9 cellular contexts compared by ENCODE assay signal in genomic region chr11:68843052-68843561, GRCh38. TPM values are rescaled to one million over a fixed set of nuclear protein-coding genes. Genes with fewer than 3 reads are reported as not detected.
DNase-seq lines count a peak whose midpoint lies in the region; ATAC-seq, FAIRE-seq and TF ChIP-seq lines count a peak whose summit lies in the region.
"Had no signal": no experiment of that assay in that cellular context is flagged by ENCODE, and none has a peak within 500 bp of the region (broad histone marks: within the 10 kb centered on the region; RNA-seq: fewer than 3 reads in every experiment).

No MANE protein-coding gene starts in this region.

- H3K4me3 ChIP-seq in PC-3 (ENCODE audit: low read length) (no peak overlapping the region; the same call in 1 of the 2 replicates), astrocyte (ENCODE audit: insufficient read depth, low read depth, low read length) (peak overlapping the region; percentile 53), upper lobe of right lung (peak overlapping the region; percentile 94)
- H3K4me3 ChIP-seq: SJSA1 had no signal

- no peaks in the 10 kb centered on the region for H3K9me3 ChIP-seq in PC-3 (ENCODE audit: low read length)
- no peaks in the 10 kb centered on the region for H3K9me3 ChIP-seq in astrocyte (ENCODE audit: insufficient read depth, low read depth, low read length)
- H3K9me3 ChIP-seq in upper lobe of right lung = no peaks in the 10 kb centered on the region
- H3K9me3 ChIP-seq: SJSA1 had no signal

- H2AFZ ChIP-seq in PC-3 (ENCODE audit: low read length) (peak overlapping the region; percentile 91), astrocyte (ENCODE audit: low read depth, low read length) (peak overlapping the region; percentile 68)

- TF ChIP-seq CTCF in PC-3 (conservative IDR thresholded peaks at IDR 0.05; ENCODE audit: low read depth, low read length) = no peak
- no peak for TF ChIP-seq CTCF in astrocyte (IDR thresholded peaks at IDR 0.05; ENCODE audit: insufficient read depth, low read depth, low read length)
- no peak for TF ChIP-seq CTCF in upper lobe of right lung (IDR thresholded peaks at IDR 0.05)

- H3K9ac ChIP-seq in PC-3 (ENCODE audit: low read length) (no peak overlapping the region), astrocyte (ENCODE audit: low read length) (peak overlapping the region; percentile 5)

- no peaks in the 10 kb centered on the region for H3K9me3 Mint-ChIP-seq in astrocyte (ENCODE audit: unreplicated experiment)

- H3F3A ChIP-seq in PC-3 (ENCODE audit: low read length, unreplicated experiment) = peaks cover 12% of the 10 kb centered on the region

- H3K4me2 ChIP-seq in PC-3 (ENCODE audit: low read length) (peak overlapping the region; percentile 84), astrocyte (ENCODE audit: low read length) (peak overlapping the region; percentile 84)

- POLR2A ChIA-PET in PC-3 (lab: Charles Lee; ENCODE audit: unreplicated experiment) = no interaction called here

- no peaks in the 10 kb centered on the region for H3K36me3 Mint-ChIP-seq in astrocyte (ENCODE audit: low read depth, unreplicated experiment)

- no peaks in the 10 kb centered on the region for H3K9me2 ChIP-seq in PC-3 (replicated peaks; ENCODE audit: low read length)

- intact Hi-C loops in PC-3 (cut with micrococcal nuclease) (loop anchor here (5.0 to 10.0 kb wide), 2 partner anchors 59 to 208 kb away; partner anchors contain the start of genes IGHMBP2 and MRPL21), upper lobe of right lung (cut with DNase I) (no loop called here)

- DNase-seq in GM03348 (ENCODE audit: low spot score) (peak; percentile 38), PC-3 (no peak), astrocyte (ENCODE audit: low read depth) (no peak), lung microvascular endothelial cell (ENCODE audit: low read depth in 2 of 2) (peak; percentile 24 to 44), upper lobe of right lung (no peak), OCI-M2 (lab: John Stamatoyannopoulos, UW; ENCODE audit: unreplicated experiment) (no peak), HT-29 (ENCODE audit: low spot score) (no peak), medulla oblongata (ENCODE audit: extremely low spot score) (no peak)

- BruUV-seq in PC-3 (replicated peaks; lab: Mats Ljungman, UMichigan) = no TSS peak

- no peak overlapping the region for H3K27ac ChIP-seq in PC-3 (ENCODE audit: low read length)
- no peak overlapping the region for H3K27ac ChIP-seq in astrocyte (ENCODE audit: low read depth, low read length)
- H3K27ac ChIP-seq in upper lobe of right lung = peak overlapping the region; percentile 33
- H3K27ac ChIP-seq: SJSA1 had no signal

- no peak for FAIRE-seq in astrocyte (lab: Jason Lieb, UNC)

- H3K36me3 ChIP-seq in PC-3 (ENCODE audit: low read depth, low read length) (no peaks in the 10 kb centered on the region), astrocyte (ENCODE audit: insufficient read depth, low read length) (no peaks in the 10 kb centered on the region), upper lobe of right lung (no peaks in the 10 kb centered on the region)

- H4K20me1 ChIP-seq in PC-3 (ENCODE audit: low read length) = no peaks in the 10 kb centered on the region
- H4K20me1 ChIP-seq in astrocyte (ENCODE audit: insufficient read depth, low read length) = peaks cover 6% of the 10 kb centered on the region

- ATAC-seq in PC-3 (no peak), upper lobe of right lung (no peak)

- peaks cover 26% of the 10 kb centered on the region for H3K79me2 ChIP-seq in PC-3 (ENCODE audit: low read length)
- no peaks in the 10 kb centered on the region for H3K79me2 ChIP-seq in astrocyte (ENCODE audit: insufficient read depth, low read length)

- H3K4me1 Mint-ChIP-seq in astrocyte (ENCODE audit: low read depth, unreplicated experiment) = peaks cover 5% of the 10 kb centered on the region

- H3K27me3 Mint-ChIP-seq in astrocyte (ENCODE audit: low read depth, unreplicated experiment) = peaks cover 58% of the 10 kb centered on the region

- no peak overlapping the region for H3K27ac Mint-ChIP-seq in astrocyte (ENCODE audit: unreplicated experiment)

- H3K4me1 ChIP-seq in PC-3 (ENCODE audit: insufficient read depth, low read length) (peaks cover 33% of the 10 kb centered on the region), astrocyte (ENCODE audit: insufficient read depth, low read length) (peaks cover 33% of the 10 kb centered on the region), upper lobe of right lung (peaks cover 38% of the 10 kb centered on the region)

- CTCF ChIA-PET in PC-3 (lab: Charles Lee) = interaction anchor here (0.6 to 1.3 kb wide), 3 partner anchors 18 to 233 kb away, joined by 3 to 10 read pairs (median 5); no protein-coding TSS in a partner anchor

- H3K27me3 ChIP-seq in PC-3 (ENCODE audit: low read length) (no peaks in the 10 kb centered on the region), astrocyte (ENCODE audit: insufficient read depth, low read length) (peaks cover 35% of the 10 kb centered on the region), upper lobe of right lung (no peaks in the 10 kb centered on the region)
- H3K27me3 ChIP-seq: SJSA1 had no signal

- H3K4me3 Mint-ChIP-seq in astrocyte (ENCODE audit: unreplicated experiment) = peak overlapping the region; percentile 28

RNA-seq across cellular contexts. Expression of gene CPT1A, which starts 1.4 kb away (rescaled TPM):
- total RNA-seq in PC-3 (2014; rRNA removed) = 38.1 and 53.2 TPM in 2 replicates
- total RNA-seq in astrocyte = 2.3 and 2.8 TPM in 2 replicates
- 71.5 and 115 TPM in 2 replicates for total RNA-seq in lung microvascular endothelial cell
- total RNA-seq in upper lobe of right lung = 76.4 TPM
- total RNA-seq in HT-29 (2014; rRNA removed; shearing (Covaris generic)) = 25.3 and 25.4 TPM in 2 replicates

Comparison
In these comparisons a context has a peak if more than half of its experiments do, and no peak if none do; other contexts are left out.
1. DNase-seq: peak in GM03348 (single experiment) and lung microvascular endothelial cell (2 of 2); none in PC-3 (single experiment), astrocyte (single experiment), upper lobe of right lung (single experiment), OCI-M2 (single experiment), HT-29 (single experiment) and medulla oblongata (single experiment).